20 cellular contexts compared by ENCODE assay signal in the genomic region with DNA sequence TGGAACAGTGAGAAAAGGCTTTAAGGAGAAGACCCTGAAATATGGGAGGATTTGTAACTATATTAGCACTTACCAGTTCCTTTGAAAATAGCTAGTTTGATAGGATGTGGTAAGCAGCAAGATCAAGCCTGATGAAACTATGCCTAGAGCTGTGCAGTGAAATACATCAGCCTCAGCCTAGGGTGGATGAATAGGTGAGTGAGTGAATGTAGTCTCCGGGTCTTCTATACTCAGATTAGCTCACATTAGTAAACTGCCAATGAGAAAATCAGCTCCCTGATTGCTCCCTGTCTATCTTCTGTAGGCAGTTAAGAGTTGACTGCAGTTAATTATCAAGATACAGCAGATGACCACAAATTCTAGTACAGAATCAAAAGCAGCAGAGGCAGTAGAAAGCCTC.
A peak's percentile ranks its signal among the peaks of the same experiment; 100 is the strongest.
DNase-seq lines count a peak whose midpoint lies in the region; ATAC-seq and TF ChIP-seq lines count a peak whose summit lies in the region.
"Had no signal": no experiment of that assay in that cellular context is flagged by ENCODE, and none has a peak within 500 bp of the region (broad histone marks: within the 10 kb centered on the region; RNA-seq: fewer than 3 reads in every experiment).

No MANE protein-coding gene starts in this region.

- peak overlapping the region; percentile 3 for H3K27ac ChIP-seq in cardiac muscle cell
- H3K27ac ChIP-seq in neuronal stem cell (replicated peaks; ENCODE audit: low read length), result no peak overlapping the region
- H3K27ac ChIP-seq: HL-60 had no signal

- H2BK12ac ChIP-seq in neuronal stem cell (ENCODE audit: low read length), result no peak overlapping the region

- no peak for ATAC-seq in left cardiac atrium
- ATAC-seq: HCT116 had no signal

- TF ChIP-seq CTCF in cardiac muscle cell (IDR thresholded peaks at IDR 0.05; ENCODE audit: low read depth, low read length) (no peak), glutamatergic neuron (IDR thresholded peaks at IDR 0.05; ENCODE audit: partially characterized antibody, unreplicated experiment) (no peak)

- no peak overlapping the region for H4K8ac ChIP-seq in neuronal stem cell (ENCODE audit: low read depth, low read length)

- H2BK5ac ChIP-seq in neuronal stem cell (ENCODE audit: low read length), result no peak overlapping the region

- no peak overlapping the region for H3K4me2 ChIP-seq in neuronal stem cell (ENCODE audit: insufficient read depth, low read length, poor library complexity, severe bottlenecking)

- peak overlapping the region; percentile 47 for H3K4me3 Mint-ChIP-seq in glutamatergic neuron (ENCODE audit: unreplicated experiment)
- H3K4me3 Mint-ChIP-seq: CD4-positive, CD25-positive, alpha-beta regulatory T cell; CD8-positive, alpha-beta memory T cell; HFFc6 had no signal

- H3K4me1 Mint-ChIP-seq in glutamatergic neuron (ENCODE audit: low read depth, unreplicated experiment), result peaks cover 40% of the 10 kb centered on the region
- H3K4me1 Mint-ChIP-seq: CD4-positive, CD25-positive, alpha-beta regulatory T cell had no signal

- H3K27ac Mint-ChIP-seq in glutamatergic neuron (ENCODE audit: unreplicated experiment), result peak overlapping the region; percentile 46
- H3K27ac Mint-ChIP-seq: CD4-positive, CD25-positive, alpha-beta regulatory T cell; HFFc6 had no signal

- H3K4me1 ChIP-seq in cardiac muscle cell (ENCODE audit: low read depth) (peaks cover 50% of the 10 kb centered on the region), neuronal stem cell (ENCODE audit: control insufficient read depth in 2 of 2, insufficient read depth in 1 of 2, low read depth in 1 of 2, low read length in 2 of 2) (peaks cover 0 to 15% of the 10 kb centered on the region in 2 donors)
- H3K4me1 ChIP-seq: BE2C had no signal

- H2AK5ac ChIP-seq in neuronal stem cell (ENCODE audit: low read depth, low read length), result no peak overlapping the region

- H3K79me1 ChIP-seq in neuronal stem cell (ENCODE audit: low read depth, low read length), result no peaks in the 10 kb centered on the region

- H3K4me3 ChIP-seq in cardiac muscle cell (no peak overlapping the region), neuronal stem cell (ENCODE audit: low read length in 2 of 2) (no peak overlapping the region)

- H3K9me3 ChIP-seq in cardiac muscle cell (ENCODE audit: low read depth) (no peaks in the 10 kb centered on the region), neuronal stem cell (replicated peaks in 1 of 2; ENCODE audit: control insufficient read depth in 2 of 2, insufficient read depth in 1 of 2, low read depth in 1 of 2, low read length in 2 of 2) (no peaks in the 10 kb centered on the region)
- H3K9me3 ChIP-seq: BE2C had no signal

- no peak overlapping the region for H3K9ac ChIP-seq in neuronal stem cell (ENCODE audit: low read depth, low read length, poor library complexity)

- H3K27me3 ChIP-seq in cardiac muscle cell (no peaks in the 10 kb centered on the region), neuronal stem cell (ENCODE audit: control insufficient read depth in 3 of 3, insufficient read depth in 3 of 3, low read depth in 1 of 3, low read length in 3 of 3) (no peaks in the 10 kb centered on the region)
- H3K27me3 ChIP-seq: BE2C had no signal

- H3K36me3 ChIP-seq in cardiac muscle cell, result no peaks in the 10 kb centered on the region
- no peaks in the 10 kb centered on the region for H3K36me3 ChIP-seq in neuronal stem cell (replicated peaks in 1 of 2; ENCODE audit: control insufficient read depth in 2 of 2, insufficient read depth in 2 of 2, low read length in 2 of 2)
- H3K36me3 ChIP-seq: BE2C had no signal

- no peak overlapping the region for H2AFZ ChIP-seq in neuronal stem cell (ENCODE audit: low read length)

- no peak overlapping the region for H3K4ac ChIP-seq in neuronal stem cell (ENCODE audit: low read length)

- no peak overlapping the region for H2BK15ac ChIP-seq in neuronal stem cell (ENCODE audit: low read length)

- H3K23ac ChIP-seq in neuronal stem cell (ENCODE audit: low read depth, low read length, poor library complexity), result no peak overlapping the region

- intact Hi-C loops in left cardiac atrium (cut with DNase I), result no loop called here

- peaks cover 4% of the 10 kb centered on the region for H3K27me3 Mint-ChIP-seq in glutamatergic neuron (ENCODE audit: unreplicated experiment)

- no peak overlapping the region for H2BK120ac ChIP-seq in neuronal stem cell (ENCODE audit: low read depth, low read length)

- peaks cover 2% of the 10 kb centered on the region for H3K9me3 Mint-ChIP-seq in glutamatergic neuron (ENCODE audit: unreplicated experiment)
- H3K9me3 Mint-ChIP-seq: CD4-positive, CD25-positive, alpha-beta regulatory T cell; CD8-positive, alpha-beta memory T cell had no signal

- no peaks in the 10 kb centered on the region for H3K36me3 Mint-ChIP-seq in glutamatergic neuron (ENCODE audit: unreplicated experiment)
- H3K36me3 Mint-ChIP-seq: CD4-positive, CD25-positive, alpha-beta regulatory T cell; CD8-positive, alpha-beta memory T cell had no signal

- WGBS in neuronal stem cell (ENCODE audit: extremely low coverage in 2 of 2, insufficient read length in 2 of 2, insufficient replicate concordance in 1 of 2), 2 donors, result no CpG with 5 or more reads among the region's 1 CpG

- no peak for DNase-seq in cardiac muscle cell (ENCODE audit: low read depth in 1 of 2, low spot score in 1 of 2)
- DNase-seq in left cardiac atrium, result no peak
- peak; percentile 60 for DNase-seq in OCI-M1 (lab: John Stamatoyannopoulos, UW)
- DNase-seq in glutamatergic neuron, result no peak
- DNase-seq in neuronal stem cell (ENCODE audit: low spot score), result no peak
- DNase-seq in activated CD4-positive, CD25-positive, alpha-beta regulatory T cell (lab: John Stamatoyannopoulos, UW), result no peak
- DNase-seq: ACHN; BE2C; C1 segment of cervical spinal cord; CD4-positive, CD25-positive, alpha-beta regulatory T cell; CD8-positive, alpha-beta memory T cell; COR-L47; DMS153; DMS79; GDM1; GOT3; H7; HFFc6 had no signal

- H3K14ac ChIP-seq in neuronal stem cell (ENCODE audit: low read length), result no peak overlapping the region

- no peak overlapping the region for H3K18ac ChIP-seq in neuronal stem cell (ENCODE audit: low read length)

- no peak overlapping the region for H4K91ac ChIP-seq in neuronal stem cell (ENCODE audit: low read depth, low read length, poor library complexity)
